Comparison of ENCODE assay signal across 8 cellular contexts in the genomic region with DNA sequence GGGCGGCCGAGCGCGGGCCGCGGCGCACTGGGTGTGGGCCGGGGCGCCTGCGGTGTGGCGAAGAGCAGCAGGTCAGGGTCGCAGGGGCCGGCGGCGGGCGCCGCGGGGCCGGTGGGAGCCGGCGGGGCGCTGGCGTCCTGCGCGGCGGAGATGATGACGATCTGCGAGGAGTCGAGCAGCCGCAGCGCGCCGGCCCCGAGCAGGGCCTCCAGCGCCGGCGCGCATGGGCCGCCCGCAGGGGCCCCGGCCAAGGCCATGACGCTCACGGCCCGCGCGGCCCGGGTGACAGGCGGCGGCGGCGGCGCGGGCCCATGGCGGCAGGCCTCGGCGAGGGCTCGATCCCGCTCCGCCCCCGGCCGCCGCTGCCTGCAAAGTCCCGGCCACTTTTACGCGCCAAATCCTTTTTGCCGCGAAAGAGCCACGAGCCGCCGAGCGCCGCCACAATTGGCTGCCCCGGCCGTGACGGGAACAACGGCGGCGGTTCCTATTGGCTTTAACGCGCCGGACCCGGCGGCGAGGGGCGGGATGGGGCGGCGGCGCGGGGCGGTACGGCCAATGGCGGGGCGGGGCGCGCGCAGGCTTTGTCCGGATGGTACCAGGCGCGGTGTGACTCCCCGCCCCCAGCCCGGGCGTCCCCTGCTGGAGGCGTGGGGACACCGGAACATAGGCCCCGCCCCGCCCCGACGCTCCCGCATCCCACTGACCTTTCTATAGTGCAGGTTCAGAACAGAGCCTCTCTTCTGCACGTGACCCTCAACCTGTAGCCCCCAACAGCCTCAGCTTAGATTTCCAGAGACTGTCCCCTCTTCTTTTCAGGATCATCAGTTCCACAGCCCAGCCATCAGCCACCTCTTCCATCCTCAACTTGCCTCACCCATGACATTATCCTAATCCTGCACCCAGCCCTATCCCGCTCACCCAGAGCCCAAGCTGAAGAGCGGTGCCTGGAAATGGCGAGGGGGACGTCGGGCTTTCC. TPM values are rescaled to one million over a fixed set of nuclear protein-coding genes. Genes with fewer than 3 reads are reported as not detected.
DNase-seq lines count a peak whose midpoint lies in the region; ATAC-seq and TF ChIP-seq lines count a peak whose summit lies in the region.

A gene with protein sequence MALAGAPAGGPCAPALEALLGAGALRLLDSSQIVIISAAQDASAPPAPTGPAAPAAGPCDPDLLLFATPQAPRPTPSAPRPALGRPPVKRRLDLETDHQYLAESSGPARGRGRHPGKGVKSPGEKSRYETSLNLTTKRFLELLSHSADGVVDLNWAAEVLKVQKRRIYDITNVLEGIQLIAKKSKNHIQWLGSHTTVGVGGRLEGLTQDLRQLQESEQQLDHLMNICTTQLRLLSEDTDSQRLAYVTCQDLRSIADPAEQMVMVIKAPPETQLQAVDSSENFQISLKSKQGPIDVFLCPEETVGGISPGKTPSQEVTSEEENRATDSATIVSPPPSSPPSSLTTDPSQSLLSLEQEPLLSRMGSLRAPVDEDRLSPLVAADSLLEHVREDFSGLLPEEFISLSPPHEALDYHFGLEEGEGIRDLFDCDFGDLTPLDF (minus strand): TSS at position 378 of the 976 bp plus-strand sequence. CDS start 121 bp downstream, at position 257.

- 4% methylated on average over 75 of the region's 115 CpGs for whole genome bisulfite sequencing in hepatocyte (ENCODE audit: low lambda C conversion rate, missing lambda C conversion rate)

- ATAC-seq in GM18519 (IDR thresholded peaks at IDR 0.05; ENCODE audit: low FRiP score, unreplicated experiment), result peak; percentile 45
- peak; percentile 83 for ATAC-seq in HG03045 (IDR thresholded peaks at IDR 0.05; ENCODE audit: unreplicated experiment)

- peak within 1 kb of the TSS; percentile 86 for H3K27ac ChIP-seq in 22Rv1
- peak within 1 kb of the TSS; percentile 34 for H3K27ac ChIP-seq in hepatocyte

- H3K9me3 ChIP-seq in hepatocyte (ENCODE audit: low read depth), result no peaks in the 10 kb centered on the region

- no peaks in the 10 kb centered on the region for H3K27me3 ChIP-seq in hepatocyte

- H3K4me3 ChIP-seq in astrocyte of the cerebellum (ENCODE audit: low read depth, low read length) (peak within 1 kb of the TSS; percentile 41), hepatocyte (peak within 1 kb of the TSS; percentile 24), retinal pigment epithelial cell (ENCODE audit: low read length) (peak within 1 kb of the TSS; percentile 43)

- H3K4me2 ChIP-seq in hepatocyte, result peak within 1 kb of the TSS; percentile 91

- in situ Hi-C loops in astrocyte of the cerebellum (cut with HindIII; ENCODE audit: low sequenced_read_pairs), result loop anchor here (5.0 kb wide), 1 partner anchor 101 kb away; no protein-coding TSS in a partner anchor

- H3K79me2 ChIP-seq in hepatocyte, result peaks cover 30% of the 10 kb centered on the region

- peak; percentile 76 for DNase-seq in NCI-H2081 treated with DMSO at 0.1 percent for 48 hours (lab: John Stamatoyannopoulos, UW)
- DNase-seq in T-helper 9 cell, result peak; percentile 91
- peak; percentile 70 for DNase-seq in astrocyte of the cerebellum (ENCODE audit: low read depth)
- DNase-seq in hepatocyte (ENCODE audit: low spot score), result peak; percentile 99
- DNase-seq in retinal pigment epithelial cell (ENCODE audit: low read depth), result peak; percentile 61

- no peaks in the 10 kb centered on the region for H4K20me1 ChIP-seq in hepatocyte (ENCODE audit: insufficient read depth, poor library complexity, severe bottlenecking)

- TF ChIP-seq CTCF in 22Rv1 (IDR thresholded peaks at IDR 0.05) (peak; percentile 34), astrocyte of the cerebellum (IDR thresholded peaks at IDR 0.05; ENCODE audit: low read depth, low read length, missing control alignments) (peak; percentile 30), hepatocyte (IDR thresholded peaks at IDR 0.05; ENCODE audit: poor library complexity) (peak; percentile 36), retinal pigment epithelial cell (conservative IDR thresholded peaks at IDR 0.05; ENCODE audit: low read depth, low read length) (peak; percentile 18)

- H3K9me2 ChIP-seq in hepatocyte (replicated peaks; ENCODE audit: insufficient read depth), result no peaks in the 10 kb centered on the region

- peak within 1 kb of the TSS; percentile 69 for H2AFZ ChIP-seq in hepatocyte

- peaks cover 11% of the 10 kb centered on the region for H3K4me1 ChIP-seq in hepatocyte (ENCODE audit: insufficient read depth)

- no peaks in the 10 kb centered on the region for H3K36me3 ChIP-seq in hepatocyte (replicated peaks; ENCODE audit: insufficient read depth, low read depth)

RNA-seq across cellular contexts. Expression of the gene that starts here (rescaled TPM):
- total RNA-seq in hepatocyte, result 9.1 and 11.0 TPM in 2 replicates
- polyA plus RNA-seq in hepatocyte, result 11.8 and 14.3 TPM in 2 replicates

Comparison
In these comparisons a context has a peak if more than half of its experiments do, and no peak if none do; other contexts are left out.
1. Peak in every context shown above with its lines: DNase-seq, ATAC-seq, H3K4me3 ChIP-seq and H3K27ac ChIP-seq.